ENCODE assay signal across 1 cellular context in genomic region chr17:50144346-50144745, GRCh38.
TF ChIP-seq lines count a peak whose summit lies in the region.

No MANE protein-coding gene starts in this region.

TF ChIP-seq in HEK293, 187 proteins besides CTCF, POLR2A, EP300 and RAD21:
- no peak for TF ChIP-seq ZSCAN23 (tag by site-specific recombination; IDR thresholded peaks at IDR 0.05)
- TF ChIP-seq PATZ1 (tag by site-specific recombination; IDR thresholded peaks at IDR 0.05), result no peak
- TF ChIP-seq ZNF449 (tag by site-specific recombination; IDR thresholded peaks at IDR 0.05), result no peak
- TF ChIP-seq ZNF600 (tag by site-specific recombination; IDR thresholded peaks at IDR 0.05), result 0 out of 2 replicates have a peak, but pooled peaks have one; percentile 12
TF ChIP-seq in HEK293: peak in this region for 1.
